Comparison of ENCODE assay signal across 26 cellular contexts in the genomic region with DNA sequence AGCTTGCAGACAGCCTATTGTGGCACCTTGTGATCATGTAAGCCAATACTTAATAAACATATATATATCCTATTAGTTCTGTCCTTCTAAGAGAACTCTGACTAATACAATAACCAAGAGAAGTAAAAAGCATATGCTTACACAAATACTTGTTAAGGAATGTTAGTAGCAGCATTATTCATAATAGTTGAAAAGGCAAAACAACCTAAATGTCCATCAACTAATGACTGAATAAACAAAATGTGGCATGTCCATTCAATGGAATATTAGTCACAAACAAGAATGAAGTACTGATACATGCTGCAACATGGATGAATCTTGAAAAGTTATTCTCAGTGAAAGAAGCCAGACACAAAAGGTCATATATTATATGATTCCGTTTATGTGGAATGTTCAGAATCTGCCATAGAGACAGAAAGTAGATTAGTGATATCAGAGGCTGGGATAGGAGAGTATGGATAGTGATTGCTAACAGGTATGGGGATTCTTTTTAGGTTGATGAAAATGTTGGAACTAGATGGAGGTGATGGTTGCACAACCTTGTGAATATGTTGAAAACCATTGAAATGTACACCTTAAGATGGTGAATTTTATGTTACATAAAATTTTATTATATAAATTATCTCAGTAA.
"Had no signal": no experiment of that assay in that cellular context is flagged by ENCODE, and none has a peak within 500 bp of the region (broad histone marks: within the 10 kb centered on the region; RNA-seq: fewer than 3 reads in every experiment).

No MANE protein-coding gene starts in this region.

- H3K27me3 ChIP-seq: esophagus muscularis mucosa, ovary, right lobe of liver, upper lobe of right lung, vagina had no signal

- H3K4me1 ChIP-seq: esophagus muscularis mucosa, heart right ventricle, lower lobe of right lung, right lobe of liver, suprapubic skin, transverse colon, upper lobe of right lung, vagina had no signal

- H3K27ac ChIP-seq: coronary artery, esophagus muscularis mucosa, heart right ventricle, lower lobe of right lung, ovary, right lobe of liver, suprapubic skin, transverse colon, upper lobe of right lung, vagina had no signal

- H3K36me3 Mint-ChIP-seq: immature natural killer cell, memory B cell had no signal

- H3K4me3 ChIP-seq: coronary artery, esophagus muscularis mucosa, heart right ventricle, lower lobe of right lung, ovary, right lobe of liver, suprapubic skin, transverse colon, upper lobe of right lung, vagina had no signal

- H3K9me3 Mint-ChIP-seq: natural killer cell; stimulated activated naive CD8-positive, alpha-beta T cell treated with anti-CD3 and anti-CD28 coated beads, Interleukin-15, amount 100 ng/mL, for 72 hours had no signal

- H3K4me1 Mint-ChIP-seq: memory B cell had no signal

- H3K27ac Mint-ChIP-seq: immature natural killer cell; memory B cell; natural killer cell; stimulated activated naive CD8-positive, alpha-beta T cell treated with anti-CD3 and anti-CD28 coated beads, Interleukin-15, amount 100 ng/mL, for 72 hours had no signal

- DNase-seq: dermis blood vessel endothelial cell; effector memory CD4-positive, alpha-beta T cell; foreskin melanocyte; glutamatergic neuron; heart right ventricle; hippocampal formation; immature natural killer cell; islet precursor cell; left ventricle myocardium superior; lower lobe of right lung; natural killer cell; occipital lobe; ovary; right lobe of liver; small intestine; stimulated activated CD4-positive, alpha-beta T cell treated with anti-CD3 and anti-CD28 coated beads, Interleukin-15, amount 100 ng/mL, for 24 hours; stimulated activated CD4-positive, alpha-beta T cell treated with anti-CD3 and anti-CD28 coated beads, Interleukin-2, amount 100 ng/mL, for 48 hours; stimulated activated naive CD4-positive, alpha-beta T cell; stimulated activated naive CD8-positive, alpha-beta T cell treated with anti-CD3 and anti-CD28 coated beads, Interleukin-15, amount 100 ng/mL, for 72 hours; transverse colon; upper lobe of right lung had no signal

- ATAC-seq: heart right ventricle; left ventricle myocardium superior; lower lobe of right lung; natural killer cell; right lobe of liver; stimulated activated naive CD8-positive, alpha-beta T cell treated with anti-CD3 and anti-CD28 coated beads, Interleukin-15, amount 100 ng/mL, for 72 hours; upper lobe of right lung had no signal

- H3K36me3 ChIP-seq: esophagus muscularis mucosa, heart right ventricle, lower lobe of right lung, ovary, right lobe of liver, suprapubic skin, transverse colon, upper lobe of right lung, vagina had no signal

- H3K9me3 ChIP-seq: esophagus muscularis mucosa, heart right ventricle, lower lobe of right lung, ovary, right lobe of liver, suprapubic skin, transverse colon, upper lobe of right lung, vagina had no signal

- H3K4me3 Mint-ChIP-seq: immature natural killer cell; memory B cell; natural killer cell; stimulated activated naive CD8-positive, alpha-beta T cell treated with anti-CD3 and anti-CD28 coated beads, Interleukin-15, amount 100 ng/mL, for 72 hours had no signal
